8 cellular contexts compared by ENCODE assay signal in the genomic region with DNA sequence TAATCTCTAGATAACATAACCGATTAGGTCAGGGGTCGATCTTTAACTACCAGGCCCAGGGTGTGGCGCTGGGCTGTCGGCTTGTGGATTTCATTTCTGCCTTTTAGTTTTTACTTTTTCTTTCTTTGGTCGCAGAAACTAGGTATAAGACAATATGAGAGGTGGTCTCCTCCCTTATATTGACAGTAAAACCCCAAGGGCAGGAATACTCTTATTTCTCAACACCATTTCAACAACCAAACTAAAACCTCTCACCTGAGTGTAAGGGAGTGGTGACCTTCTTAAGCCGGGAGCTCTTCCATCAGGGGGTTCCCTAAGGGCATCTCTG.
A peak's percentile ranks its signal among the peaks of the same experiment; 100 is the strongest.
DNase-seq lines count a peak whose midpoint lies in the region; ATAC-seq, FAIRE-seq and TF ChIP-seq lines count a peak whose summit lies in the region.
"Not testable (repeated sequence)": the region's sequence is repeated elsewhere in the genome, so short reads cannot be mapped to it uniquely, and the experiment has no call there.

No MANE protein-coding gene starts in this region.

- not testable (repeated sequence) for TF ChIP-seq EP300 in H1 (IDR thresholded peaks at IDR 0.05; ENCODE audit: borderline replicate concordance in 1 of 2, low read depth in 2 of 2, low read length in 2 of 2)

- not testable (repeated sequence) for TF ChIP-seq CTCF in H1 (IDR thresholded peaks at IDR 0.05; ENCODE audit: control extremely low read depth in 1 of 3, insufficient read depth in 1 of 3, low read depth in 1 of 3, low read length in 3 of 3); neutrophil (IDR thresholded peaks at IDR 0.05); upper lobe of right lung (IDR thresholded peaks at IDR 0.05)

- H3K4me3 ChIP-seq in CD4-positive, alpha-beta memory T cell (ENCODE audit: low read length in 2 of 2) = not testable (repeated sequence)
- peak overlapping the region in 1 of 4 experiments; percentile 86; a peak in 2 of 8 replicates for H3K4me3 ChIP-seq in H1 (ENCODE audit: extremely low read depth in 1 of 4, insufficient read depth in 2 of 4, low read depth in 3 of 4, low read length in 4 of 4)
- peak overlapping the region; percentile 56 to 63 for H3K4me3 ChIP-seq in neutrophil (ENCODE audit: low read depth in 1 of 2, low read length in 1 of 2)
- peak overlapping the region; percentile 15 for H3K4me3 ChIP-seq in upper lobe of right lung

- peaks cover 10% of the 10 kb centered on the region for H3K23me2 ChIP-seq in H1 (ENCODE audit: low read depth, low read length)

- H3K9me3 ChIP-seq in CD4-positive, alpha-beta memory T cell (ENCODE audit: control insufficient read depth in 1 of 2, low read length in 2 of 2); H1 (ENCODE audit: insufficient read depth in 2 of 2, low read depth in 1 of 2, low read length in 1 of 2); neutrophil; upper lobe of right lung: not testable (repeated sequence)

- ATAC-seq in activated CD4-positive, alpha-beta T cell treated with anti-CD3 and anti-CD28 coated beads for 36 hours; memory B cell (ENCODE audit: low read depth); upper lobe of right lung: not testable (repeated sequence)

- WGBS in H1 (ENCODE audit: extremely low coverage in 1 of 2, insufficient coverage in 1 of 2, insufficient read length in 1 of 2, insufficient replicate concordance in 2 of 2, low coverage in 1 of 2, low lambda C conversion rate in 2 of 2, missing lambda C conversion rate in 1 of 2), 2 experiments = 71% methylated on average over 6 of the region's 6 CpGs; no CpG with 5 or more reads in 1 of the 2 experiments

- H2BK120ac ChIP-seq in H1 (replicated peaks; ENCODE audit: low read depth, low read length) = not testable (repeated sequence)

- H4K5ac ChIP-seq in H1 (ENCODE audit: insufficient read length, low read depth, low read length) = not testable (repeated sequence)

- H3K4me3 Mint-ChIP-seq in CD4-positive, alpha-beta memory T cell = peak overlapping the region in 6 of 8 donors; percentile 13 to 77 (median 68)
- H3K4me3 Mint-ChIP-seq in IgD-negative memory B cell (peak overlapping the region; percentile 39 to 93 (median 60)), memory B cell (peak overlapping the region; percentile 74)
- H3K4me3 Mint-ChIP-seq in activated CD4-positive, alpha-beta T cell treated with anti-CD3 and anti-CD28 coated beads for 36 hours = peak overlapping the region; percentile 21
- peak overlapping the region; percentile 76 for H3K4me3 Mint-ChIP-seq in activated naive CD8-positive, alpha-beta T cell

- H4K20me1 ChIP-seq in H1 (replicated peaks in 1 of 2; ENCODE audit: control insufficient read depth in 1 of 2, insufficient read depth in 2 of 2, low read length in 2 of 2) = not testable (repeated sequence)

- H3K36me3 ChIP-seq in CD4-positive, alpha-beta memory T cell (ENCODE audit: insufficient read depth, low read length); H1 (ENCODE audit: control insufficient read depth in 2 of 4, insufficient read depth in 4 of 4, low read length in 3 of 4); neutrophil; upper lobe of right lung: not testable (repeated sequence)

- H3K4me2 ChIP-seq in H1 (ENCODE audit: insufficient read depth in 1 of 2, low read depth in 2 of 2, low read length in 2 of 2) = peak overlapping the region; percentile 64 to 95

- H3K4ac ChIP-seq in H1 (replicated peaks; ENCODE audit: insufficient read length, low read depth, low read length) = not testable (repeated sequence)

- H3K4me1 ChIP-seq in CD4-positive, alpha-beta memory T cell (ENCODE audit: insufficient read depth, low read length) = peaks cover 25% of the 10 kb centered on the region
- H3K4me1 ChIP-seq in H1 (replicated peaks in 1 of 4; ENCODE audit: control insufficient read depth in 3 of 4, insufficient read depth in 4 of 4, low read length in 3 of 4) = peaks cover 6 to 12% (median 6%) of the 10 kb centered on the region in 4 experiments; a peak in 6 of 7 replicates
- peaks cover 34 to 39% of the 10 kb centered on the region in 2 experiments for H3K4me1 ChIP-seq in neutrophil (ENCODE audit: control insufficient read depth in 1 of 2, insufficient read depth in 1 of 2, low read depth in 1 of 2, low read length in 1 of 2)
- H3K4me1 ChIP-seq in upper lobe of right lung = peaks cover 20% of the 10 kb centered on the region

- CTCF ChIA-PET in CD4-positive, alpha-beta memory T cell (lab: Charles Lee; ENCODE audit: partially characterized antibody) = interaction anchor here (1.0 kb wide), 1 partner anchor 57 kb away, joined by 3 read pairs; no protein-coding TSS in a partner anchor
- CTCF ChIA-PET in activated CD4-positive, alpha-beta T cell treated with anti-CD3 and anti-CD28 coated beads for 36 hours (lab: Charles Lee) = not testable (repeated sequence)
- CTCF ChIA-PET in H1 (lab: Charles Lee; ENCODE audit: partially characterized antibody) = interaction anchor here (1.3 to 2.4 kb wide), 3 partner anchors 17 to 57 kb away, joined by 3 to 7 read pairs (median 5); no protein-coding TSS in a partner anchor

- TF ChIP-seq RAD21 in H1 (IDR thresholded peaks at IDR 0.05 in 1 of 2, conservative IDR thresholded peaks at IDR 0.05 in 1 of 2; ENCODE audit: low read depth in 2 of 2, low read length in 2 of 2) = not testable (repeated sequence)

- H2BK12ac ChIP-seq in H1 (ENCODE audit: low read depth, low read length) = not testable (repeated sequence)

- not testable (repeated sequence) for H4K8ac ChIP-seq in H1 (ENCODE audit: extremely low read depth, insufficient read depth, low read length)

- peaks cover 21% of the 10 kb centered on the region for H3K27me3 ChIP-seq in CD4-positive, alpha-beta memory T cell (ENCODE audit: insufficient read depth, low read length)
- peaks cover 11 to 28% (median 20%) of the 10 kb centered on the region in 4 experiments for H3K27me3 ChIP-seq in H1 (replicated peaks in 1 of 4; ENCODE audit: control insufficient read depth in 3 of 4, extremely low read depth in 1 of 4, insufficient read depth in 3 of 4, low read length in 3 of 4)
- H3K27me3 ChIP-seq in neutrophil = peaks cover 41% of the 10 kb centered on the region
- peaks cover 50% of the 10 kb centered on the region for H3K27me3 ChIP-seq in upper lobe of right lung

- not testable (repeated sequence) for H3K79me1 ChIP-seq in H1 (ENCODE audit: low read depth, low read length)

- not testable (repeated sequence) for H3K27ac Mint-ChIP-seq in CD4-positive, alpha-beta memory T cell; IgD-negative memory B cell; activated CD4-positive, alpha-beta T cell treated with anti-CD3 and anti-CD28 coated beads for 36 hours; activated naive CD8-positive, alpha-beta T cell; memory B cell

- not testable (repeated sequence) for H2BK20ac ChIP-seq in H1 (ENCODE audit: low read length)

- H3K27me3 Mint-ChIP-seq in CD4-positive, alpha-beta memory T cell = peaks cover 51% of the 10 kb centered on the region in 2 donors
- H3K27me3 Mint-ChIP-seq in IgD-negative memory B cell (peaks cover 38% of the 10 kb centered on the region), memory B cell (peaks cover 18% of the 10 kb centered on the region)
- H3K27me3 Mint-ChIP-seq in activated CD4-positive, alpha-beta T cell treated with anti-CD3 and anti-CD28 coated beads for 36 hours = peaks cover 50% of the 10 kb centered on the region
- H3K27me3 Mint-ChIP-seq in activated naive CD8-positive, alpha-beta T cell = peaks cover 36% of the 10 kb centered on the region

- H3K9me3 Mint-ChIP-seq in CD4-positive, alpha-beta memory T cell; IgD-negative memory B cell; activated CD4-positive, alpha-beta T cell treated with anti-CD3 and anti-CD28 coated beads for 36 hours (ENCODE audit: low read depth); activated naive CD8-positive, alpha-beta T cell (ENCODE audit: low read depth); memory B cell: not testable (repeated sequence)

- H3K23ac ChIP-seq in H1 (ENCODE audit: insufficient read length) = not testable (repeated sequence)

- H2BK5ac ChIP-seq in H1 (ENCODE audit: low read depth, low read length) = not testable (repeated sequence)

- H3K4me1 Mint-ChIP-seq in CD4-positive, alpha-beta memory T cell = peaks cover 17 to 29% (median 24%) of the 10 kb centered on the region in 4 donors
- peaks cover 21 to 28% (median 22%) of the 10 kb centered on the region in 3 donors for H3K4me1 Mint-ChIP-seq in IgD-negative memory B cell
- peaks cover 23% of the 10 kb centered on the region for H3K4me1 Mint-ChIP-seq in activated CD4-positive, alpha-beta T cell treated with anti-CD3 and anti-CD28 coated beads for 36 hours
- H3K4me1 Mint-ChIP-seq in activated naive CD8-positive, alpha-beta T cell (ENCODE audit: low read depth) = peaks cover 26% of the 10 kb centered on the region
- H3K4me1 Mint-ChIP-seq in memory B cell = peaks cover 17% of the 10 kb centered on the region

- H3K14ac ChIP-seq in H1 (ENCODE audit: insufficient read length) = not testable (repeated sequence)

- TF ChIP-seq POLR2A in H1 (IDR thresholded peaks at IDR 0.05; ENCODE audit: control extremely low read depth in 1 of 2, low read depth in 2 of 2, low read length in 2 of 2) = not testable (repeated sequence)

- H3K79me2 ChIP-seq in H1 (ENCODE audit: control insufficient read depth in 1 of 2, insufficient read depth in 2 of 2, low read length in 2 of 2) = not testable (repeated sequence)

- H3K27ac ChIP-seq in CD4-positive, alpha-beta memory T cell (ENCODE audit: low read depth, low read length); H1 (ENCODE audit: low read depth, low read length); neutrophil; upper lobe of right lung: not testable (repeated sequence)

- not testable (repeated sequence) for H4K91ac ChIP-seq in H1 (replicated peaks; ENCODE audit: insufficient read length, low read length)

- not testable (repeated sequence) for H2AFZ ChIP-seq in H1 (ENCODE audit: low read length)

- H3K36me3 Mint-ChIP-seq in CD4-positive, alpha-beta memory T cell; IgD-negative memory B cell; activated CD4-positive, alpha-beta T cell treated with anti-CD3 and anti-CD28 coated beads for 36 hours (ENCODE audit: low read depth); activated naive CD8-positive, alpha-beta T cell; memory B cell: not testable (repeated sequence)

- H3K18ac ChIP-seq in H1 (ENCODE audit: extremely low read depth, low read length) = not testable (repeated sequence)

- DNase-seq in CD4-positive, alpha-beta memory T cell; activated CD4-positive, alpha-beta T cell treated with anti-CD3 and anti-CD28 coated beads for 36 hours; H1 (ENCODE audit: low read depth in 1 of 2, low spot score in 2 of 2); memory B cell (ENCODE audit: low spot score in 2 of 2); upper lobe of right lung: not testable (repeated sequence)

- POLR2A ChIA-PET in CD4-positive, alpha-beta memory T cell (lab: Charles Lee; ENCODE audit: partially characterized antibody); activated CD4-positive, alpha-beta T cell treated with anti-CD3 and anti-CD28 coated beads for 36 hours (lab: Charles Lee): not testable (repeated sequence)
- POLR2A ChIA-PET in H1 (lab: Charles Lee; ENCODE audit: partially characterized antibody) = interaction anchor here (1.0 to 2.1 kb wide), 3 partner anchors 11 to 58 kb away, joined by 3 to 7 read pairs (median 4); no protein-coding TSS in a partner anchor

- not testable (repeated sequence) for H3K56ac ChIP-seq in H1 (replicated peaks; ENCODE audit: insufficient read length, low read depth, low read length)

- intact Hi-C loops in CD4-positive, alpha-beta memory T cell (cut with micrococcal nuclease); activated CD4-positive, alpha-beta T cell treated with anti-CD3 and anti-CD28 coated beads for 36 hours (cut with DNase I, micrococcal nuclease); upper lobe of right lung (cut with DNase I): not testable (repeated sequence)

- H2AK5ac ChIP-seq in H1 (ENCODE audit: low read depth, low read length) = not testable (repeated sequence)

- not testable (repeated sequence) for FAIRE-seq in H1 (lab: Jason Lieb, UNC)

- not testable (repeated sequence) for H2BK15ac ChIP-seq in H1 (ENCODE audit: low read length)

- not testable (repeated sequence) for H3K9ac ChIP-seq in H1 (replicated peaks in 1 of 4; ENCODE audit: extremely low read depth in 1 of 4, low read depth in 3 of 4, low read length in 3 of 4)

Comparison
In these comparisons a context has a peak if more than half of its experiments do, and no peak if none do; other contexts are left out.
1. H3K4me3 Mint-ChIP-seq: peak in every context shown above with its lines; median percentile 76 in activated naive CD8-positive, alpha-beta T cell; 74 in memory B cell; 68 in CD4-positive, alpha-beta memory T cell; 60 in IgD-negative memory B cell; 21 in activated CD4-positive, alpha-beta T cell treated with anti-CD3 and anti-CD28 coated beads for 36 hours.